Comparison of ENCODE assay signal across 9 cellular contexts in the genomic region with DNA sequence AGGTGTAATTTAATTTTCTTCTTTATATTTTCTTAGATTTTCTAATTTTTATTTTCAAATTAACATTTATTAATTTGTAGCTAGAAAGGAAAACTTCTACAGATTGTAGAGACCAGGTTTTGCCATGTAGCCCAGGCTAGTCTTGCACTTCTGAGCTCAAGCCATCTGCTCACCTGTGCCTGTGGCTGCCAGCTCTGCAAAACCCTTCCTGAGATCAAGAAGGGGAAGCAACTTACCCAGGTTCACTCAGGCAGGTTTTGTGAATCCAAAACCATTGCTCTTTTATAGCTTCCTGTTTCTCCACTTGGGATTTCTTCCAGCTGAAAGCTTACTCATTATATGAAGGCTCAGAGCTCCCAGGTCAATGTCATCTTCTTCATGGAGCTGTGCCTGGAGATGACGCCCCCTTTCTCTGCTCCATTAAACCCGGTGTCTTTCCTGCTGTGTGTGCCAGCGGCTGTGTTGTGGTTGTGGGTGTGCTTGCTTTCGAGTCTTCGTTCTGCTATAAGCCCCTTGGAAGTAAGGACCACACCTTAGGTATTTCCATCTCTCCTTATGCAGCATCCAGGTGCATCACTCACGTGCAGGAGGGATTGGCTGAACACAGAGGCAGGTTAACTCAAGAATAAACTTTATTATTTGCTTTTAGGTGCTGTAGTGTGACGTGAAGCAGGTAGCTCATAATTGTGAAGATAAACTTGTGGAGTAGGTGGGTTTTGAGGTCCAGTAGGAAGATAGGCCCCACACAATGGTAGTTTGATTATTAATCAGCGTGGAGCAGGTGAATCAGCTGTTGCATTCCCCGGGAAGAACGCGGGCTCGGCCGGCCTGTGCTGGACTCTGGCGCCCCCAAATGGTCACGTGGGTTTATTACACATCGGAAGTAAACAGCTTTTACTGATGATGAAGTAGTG. TPM values are rescaled to one million over a fixed set of nuclear protein-coding genes. Genes with fewer than 3 reads are reported as not detected.
DNase-seq lines count a peak whose midpoint lies in the region; ATAC-seq and TF ChIP-seq lines count a peak whose summit lies in the region.
"Had no signal": no experiment of that assay in that cellular context is flagged by ENCODE, and none has a peak within 500 bp of the region (broad histone marks: within the 10 kb centered on the region; RNA-seq: fewer than 3 reads in every experiment).

No MANE protein-coding gene starts in this region.

- H4K20me1 ChIP-seq in neural progenitor cell (ENCODE audit: low read depth) = no peaks in the 10 kb centered on the region

- H3K4me2 ChIP-seq in neural progenitor cell = no peak overlapping the region

- no peaks in the 10 kb centered on the region for H3K36me3 Mint-ChIP-seq in neural progenitor cell
- H3K36me3 Mint-ChIP-seq: activated naive CD4-positive, alpha-beta T cell treated with anti-CD3 and anti-CD28 coated beads, Interleukin-2, amount 50 U/mL, for 24 hours had no signal

- H3F3A ChIP-seq in neural progenitor cell (ENCODE audit: low read depth) = no peaks in the 10 kb centered on the region

- no peak overlapping the region for H3K4me3 ChIP-seq in neural progenitor cell

- no peak overlapping the region for H3K27ac ChIP-seq in neural progenitor cell

- H3K9ac ChIP-seq in neural progenitor cell = no peak overlapping the region

- peak; percentile 58 for DNase-seq in DMS114 treated with DMSO at 0.1 percent for 48 hours (lab: John Stamatoyannopoulos, UW; ENCODE audit: unreplicated experiment)
- peak; percentile 86 for DNase-seq in LoVo (ENCODE audit: low spot score)
- peak; percentile 85 for DNase-seq in RKO (ENCODE audit: low spot score)
- DNase-seq in activated T-helper 1 cell treated with Interleukin-2 at 50 U/mL for 16 hours (ENCODE audit: low read depth) = peak; percentile 65
- peak; percentile 76 for DNase-seq in fibroblast of peridontal ligament (ENCODE audit: extremely low read depth)
- peak; percentile 79 for DNase-seq in neural progenitor cell (ENCODE audit: low spot score)
- peak; percentile 69 to 85 for DNase-seq in stimulated activated naive CD8-positive, alpha-beta T cell treated with anti-CD3 and anti-CD28 coated beads, Interleukin-15, amount 100 ng/mL, for 72 hours

- peaks cover 3% of the 10 kb centered on the region for H3K27me3 Mint-ChIP-seq in neural progenitor cell (ENCODE audit: insufficient read depth, low read depth)
- no peaks in the 10 kb centered on the region for H3K27me3 Mint-ChIP-seq in stimulated activated naive CD8-positive, alpha-beta T cell treated with anti-CD3 and anti-CD28 coated beads, Interleukin-15, amount 100 ng/mL, for 72 hours
- H3K27me3 Mint-ChIP-seq: activated naive CD4-positive, alpha-beta T cell treated with anti-CD3 and anti-CD28 coated beads, Interleukin-2, amount 50 U/mL, for 24 hours had no signal

- peaks cover 4% of the 10 kb centered on the region for H3K9me3 Mint-ChIP-seq in neural progenitor cell
- H3K9me3 Mint-ChIP-seq in stimulated activated naive CD8-positive, alpha-beta T cell treated with anti-CD3 and anti-CD28 coated beads, Interleukin-15, amount 100 ng/mL, for 72 hours = no peaks in the 10 kb centered on the region
- H3K9me3 Mint-ChIP-seq: activated naive CD4-positive, alpha-beta T cell treated with anti-CD3 and anti-CD28 coated beads, Interleukin-2, amount 50 U/mL, for 24 hours had no signal

- H3K27me3 ChIP-seq in neural progenitor cell = no peaks in the 10 kb centered on the region

- no peaks in the 10 kb centered on the region for H3K79me2 ChIP-seq in neural progenitor cell (ENCODE audit: low read depth)

- H2AFZ ChIP-seq in neural progenitor cell (replicated peaks) = no peak overlapping the region

- peak; percentile 94 for ATAC-seq in stimulated activated naive CD8-positive, alpha-beta T cell treated with anti-CD3 and anti-CD28 coated beads, Interleukin-15, amount 100 ng/mL, for 72 hours
- ATAC-seq in HG03095 (IDR thresholded peaks at IDR 0.05; ENCODE audit: unreplicated experiment) = no peak

- H3K4me3 Mint-ChIP-seq in neural progenitor cell = peak overlapping the region; percentile 42
- H3K4me3 Mint-ChIP-seq in stimulated activated naive CD8-positive, alpha-beta T cell treated with anti-CD3 and anti-CD28 coated beads, Interleukin-15, amount 100 ng/mL, for 72 hours = peak overlapping the region; percentile 52 to 58
- H3K4me3 Mint-ChIP-seq: activated naive CD4-positive, alpha-beta T cell treated with anti-CD3 and anti-CD28 coated beads, Interleukin-2, amount 50 U/mL, for 24 hours had no signal

- H3K9me3 ChIP-seq in neural progenitor cell (ENCODE audit: low read depth) = no peaks in the 10 kb centered on the region

- H3K4me1 Mint-ChIP-seq in neural progenitor cell = no peaks in the 10 kb centered on the region
- H3K4me1 Mint-ChIP-seq in stimulated activated naive CD8-positive, alpha-beta T cell treated with anti-CD3 and anti-CD28 coated beads, Interleukin-15, amount 100 ng/mL, for 72 hours = peaks cover 10% of the 10 kb centered on the region

- no peaks in the 10 kb centered on the region for H3K36me3 ChIP-seq in neural progenitor cell

- H3K4me1 ChIP-seq in neural progenitor cell = no peaks in the 10 kb centered on the region

- TF ChIP-seq CTCF in neural progenitor cell (IDR thresholded peaks at IDR 0.05) = peak; percentile 94

- H3K27ac Mint-ChIP-seq in neural progenitor cell = no peak overlapping the region
- peak overlapping the region in 1 of 2 donors; percentile 88 for H3K27ac Mint-ChIP-seq in stimulated activated naive CD8-positive, alpha-beta T cell treated with anti-CD3 and anti-CD28 coated beads, Interleukin-15, amount 100 ng/mL, for 72 hours
- H3K27ac Mint-ChIP-seq: activated naive CD4-positive, alpha-beta T cell treated with anti-CD3 and anti-CD28 coated beads, Interleukin-2, amount 50 U/mL, for 24 hours had no signal

RNA-seq across cellular contexts. Expression of a gene that starts 42.2 kb away (rescaled TPM):
- 73.9 and 135 TPM in 2 replicates for total RNA-seq in neural progenitor cell (ENCODE audit: low replicate concordance)
